Comparison of ENCODE assay signal across 21 cellular contexts in genomic region chr5:149664666-149665415, GRCh38.
DNase-seq lines count a peak whose midpoint lies in the region; ATAC-seq and TF ChIP-seq lines count a peak whose summit lies in the region.
"Had no signal": no experiment of that assay in that cellular context is flagged by ENCODE, and none has a peak within 500 bp of the region (broad histone marks: within the 10 kb centered on the region; RNA-seq: fewer than 3 reads in every experiment).

No MANE protein-coding gene starts in this region.

- peak overlapping the region; percentile 78 for H3K27ac Mint-ChIP-seq in dendritic cell treated with granulocyte-macrophage colony-stimulating factor and Interleukin-4, amounts not matched to agents 40 ng/mL and 50 ng/mL, for 4 days
- no peak overlapping the region for H3K27ac Mint-ChIP-seq in activated CD8-positive, alpha-beta T cell treated with anti-CD3 and anti-CD28 coated beads for 36 hours
- H3K27ac Mint-ChIP-seq: CD4-positive, CD25-positive, alpha-beta regulatory T cell had no signal

- DNase-seq in right cardiac atrium (no peak), right atrium auricular region (ENCODE audit: low spot score) (no peak), psoas muscle (no peak)
- DNase-seq in activated CD8-positive, alpha-beta T cell treated with anti-CD3 and anti-CD28 coated beads for 36 hours, result no peak
- DNase-seq: CD4-positive, CD25-positive, alpha-beta regulatory T cell; DMS79 treated with DMSO at 0.1 percent for 48 hours; GM23248; NCI-H1092 treated with DMSO at 0.1 percent for 48 hours; NCI-H1436 treated with DMSO at 0.1 percent for 48 hours; NCI-H2029; NCI-H2227 treated with DMSO at 0.1 percent for 48 hours; NCI-H510A; NCI-H774; NK-92 treated with Interleukin-12 subunit alpha and Interleukin-12 subunit beta, amount 100 ng/mL, for 24 hours had no signal

- H3K27me3 ChIP-seq in right cardiac atrium (ENCODE audit: control insufficient read depth, insufficient read depth), result no peaks in the 10 kb centered on the region
- H3K27me3 ChIP-seq in right atrium auricular region, result no peaks in the 10 kb centered on the region
- H3K27me3 ChIP-seq in psoas muscle (ENCODE audit: insufficient read depth in 3 of 3, low read length in 2 of 3), result no peaks in the 10 kb centered on the region

- POLR2A ChIA-PET in activated CD8-positive, alpha-beta T cell treated with anti-CD3 and anti-CD28 coated beads for 36 hours (lab: Charles Lee), result interaction anchor here (1.4 kb wide), 1 partner anchor 67 kb away, joined by 5 read pairs; no protein-coding TSS in a partner anchor

- intact Hi-C loops in right cardiac atrium (cut with DNase I), result no loop called here
- intact Hi-C loops in dendritic cell treated with granulocyte-macrophage colony-stimulating factor and Interleukin-4, amounts not matched to agents 40 ng/mL and 50 ng/mL, for 4 days (cut with micrococcal nuclease), result loop anchor here (5.0 kb wide), 1 partner anchor 32 kb away; no protein-coding TSS in a partner anchor
- intact Hi-C loops in psoas muscle (cut with DNase I), result loop anchor here in 1 of 2 donors (5.0 kb wide), 1 partner anchor 62 kb away; no protein-coding TSS in a partner anchor
- intact Hi-C loops in activated CD8-positive, alpha-beta T cell treated with anti-CD3 and anti-CD28 coated beads for 36 hours (cut with micrococcal nuclease), result loop anchor here (5.0 kb wide), 1 partner anchor 162 kb away; no protein-coding TSS in a partner anchor

- no peak overlapping the region for H3K4me3 Mint-ChIP-seq in dendritic cell treated with granulocyte-macrophage colony-stimulating factor and Interleukin-4, amounts not matched to agents 40 ng/mL and 50 ng/mL, for 4 days
- no peak overlapping the region for H3K4me3 Mint-ChIP-seq in activated CD8-positive, alpha-beta T cell treated with anti-CD3 and anti-CD28 coated beads for 36 hours
- H3K4me3 Mint-ChIP-seq: CD4-positive, CD25-positive, alpha-beta regulatory T cell had no signal

- H3K27ac ChIP-seq in right cardiac atrium (ENCODE audit: low read length) (no peak overlapping the region), right atrium auricular region (no peak overlapping the region), psoas muscle (peak overlapping the region; percentile 61)
- H3K27ac ChIP-seq: GM23248, KMS-11 had no signal

- no peaks in the 10 kb centered on the region for H3K27me3 Mint-ChIP-seq in dendritic cell treated with granulocyte-macrophage colony-stimulating factor and Interleukin-4, amounts not matched to agents 40 ng/mL and 50 ng/mL, for 4 days
- no peaks in the 10 kb centered on the region for H3K27me3 Mint-ChIP-seq in activated CD8-positive, alpha-beta T cell treated with anti-CD3 and anti-CD28 coated beads for 36 hours

- H3K4me1 ChIP-seq in right cardiac atrium (ENCODE audit: control insufficient read depth, insufficient read depth, low read length) (peaks cover 2% of the 10 kb centered on the region), right atrium auricular region (peaks cover 0 to 14% of the 10 kb centered on the region in 2 donors), psoas muscle (peaks cover 32% of the 10 kb centered on the region)
- H3K4me1 ChIP-seq: HAP-1 had no signal

- CTCF ChIA-PET in activated CD8-positive, alpha-beta T cell treated with anti-CD3 and anti-CD28 coated beads for 36 hours (lab: Charles Lee), result interaction anchor here (0.7 to 3.8 kb wide), 11 partner anchors 8 to 169 kb away, joined by 3 to 52 read pairs (median 3); no protein-coding TSS in a partner anchor

- TF ChIP-seq CTCF in right atrium auricular region (IDR thresholded peaks at IDR 0.05) (no peak), psoas muscle (IDR thresholded peaks at IDR 0.05) (no peak)
- TF ChIP-seq CTCF in activated CD8-positive, alpha-beta T cell treated with anti-CD3 and anti-CD28 coated beads for 36 hours (IDR thresholded peaks at IDR 0.05), result no peak

- H3K9me3 Mint-ChIP-seq in dendritic cell treated with granulocyte-macrophage colony-stimulating factor and Interleukin-4, amounts not matched to agents 40 ng/mL and 50 ng/mL, for 4 days, result no peaks in the 10 kb centered on the region
- peaks cover 10% of the 10 kb centered on the region for H3K9me3 Mint-ChIP-seq in activated CD8-positive, alpha-beta T cell treated with anti-CD3 and anti-CD28 coated beads for 36 hours

- H3K9me3 ChIP-seq in right cardiac atrium (ENCODE audit: control insufficient read depth, low read length) (no peaks in the 10 kb centered on the region), right atrium auricular region (no peaks in the 10 kb centered on the region), psoas muscle (no peaks in the 10 kb centered on the region)

- H3K4me1 Mint-ChIP-seq in dendritic cell treated with granulocyte-macrophage colony-stimulating factor and Interleukin-4, amounts not matched to agents 40 ng/mL and 50 ng/mL, for 4 days (ENCODE audit: low read depth), result peaks cover 44% of the 10 kb centered on the region
- no peaks in the 10 kb centered on the region for H3K4me1 Mint-ChIP-seq in activated CD8-positive, alpha-beta T cell treated with anti-CD3 and anti-CD28 coated beads for 36 hours (ENCODE audit: low read depth)
- H3K4me1 Mint-ChIP-seq: CD4-positive, CD25-positive, alpha-beta regulatory T cell had no signal

- ATAC-seq in right cardiac atrium (peak; percentile 35 to 40), psoas muscle (peak in 2 of 4 donors; percentile 13 to 17), HG02571 (IDR thresholded peaks at IDR 0.05; ENCODE audit: unreplicated experiment) (no peak), GM21528 (IDR thresholded peaks at IDR 0.05; ENCODE audit: low FRiP score, unreplicated experiment) (no peak)
- no peak for ATAC-seq in activated CD8-positive, alpha-beta T cell treated with anti-CD3 and anti-CD28 coated beads for 36 hours
- ATAC-seq: Panc1 had no signal

- H3K36me3 ChIP-seq in right atrium auricular region, result no peaks in the 10 kb centered on the region
- H3K36me3 ChIP-seq in psoas muscle (ENCODE audit: insufficient read depth in 1 of 2, low read depth in 1 of 2), result no peaks in the 10 kb centered on the region
- H3K36me3 ChIP-seq: HAP-1 had no signal

- 88% methylated on average over 11 of the region's 11 CpGs for WGBS in right cardiac atrium
- WGBS in psoas muscle, 3 donors, result 71 to 81% (median 80%) methylated on average over 11 of the region's 11 CpGs

- H3K4me3 ChIP-seq in right cardiac atrium (ENCODE audit: low read length) (no peak overlapping the region), right atrium auricular region (no peak overlapping the region), psoas muscle (no peak overlapping the region)
- H3K4me3 ChIP-seq: GM12878, GM23248, HAP-1 had no signal

- H3K36me3 Mint-ChIP-seq in dendritic cell treated with granulocyte-macrophage colony-stimulating factor and Interleukin-4, amounts not matched to agents 40 ng/mL and 50 ng/mL, for 4 days (ENCODE audit: low read depth), result no peaks in the 10 kb centered on the region
- peaks cover 3% of the 10 kb centered on the region for H3K36me3 Mint-ChIP-seq in activated CD8-positive, alpha-beta T cell treated with anti-CD3 and anti-CD28 coated beads for 36 hours (ENCODE audit: low read depth)
- H3K36me3 Mint-ChIP-seq: CD4-positive, CD25-positive, alpha-beta regulatory T cell had no signal

Comparison
In these comparisons a context has a peak if more than half of its experiments do, and no peak if none do; other contexts are left out.
1. ATAC-seq: peak in right cardiac atrium (2 of 2); none in activated CD8-positive, alpha-beta T cell treated with anti-CD3 and anti-CD28 coated beads for 36 hours (single experiment), HG02571 (single experiment) and GM21528 (single experiment).
2. intact Hi-C loops: an anchor here in dendritic cell treated with granulocyte-macrophage colony-stimulating factor and Interleukin-4, amounts not matched to agents 40 ng/mL and 50 ng/mL, for 4 days (5.0 kb wide) and activated CD8-positive, alpha-beta T cell treated with anti-CD3 and anti-CD28 coated beads for 36 hours (5.0 kb wide); none called in right cardiac atrium.